Comparison of ENCODE assay signal across 8 cellular contexts in genomic region chr17:21280081-21280518, GRCh38. TPM values are rescaled to one million over a fixed set of nuclear protein-coding genes. Genes with fewer than 3 reads are reported as not detected.
A peak's percentile ranks its signal among the peaks of the same experiment; 100 is the strongest.
DNase-seq lines count a peak whose midpoint lies in the region; ATAC-seq, FAIRE-seq and TF ChIP-seq lines count a peak whose summit lies in the region.

No MANE protein-coding gene starts in this region.

- TF ChIP-seq POLR2A in ovary (IDR thresholded peaks at IDR 0.05): no peak
- TF ChIP-seq POLR2A in transverse colon (IDR thresholded peaks at IDR 0.05): no peak

- intact Hi-C loops in Caco-2 (cut with micrococcal nuclease; ENCODE audit: unreplicated experiment) (loop anchor here (1.0 to 10.0 kb wide), 4 partner anchors 42 to 233 kb away; partner anchors contain the start of gene KCNJ12), ovary (cut with DNase I) (loop anchor here (5.0 to 10.0 kb wide), 4 partner anchors 155 to 235 kb away; partner anchors contain the start of genes DHRS7B (in 1 of the 4) and USP22 (in 1 of the 4)), transverse colon (cut with DNase I; ENCODE audit: low total_unique reads) (loop anchor here (2.0 to 10.0 kb wide), 2 partner anchors 27 to 235 kb away; partner anchors contain the start of gene NATD1)

- H3K9me3 ChIP-seq in Caco-2 (no peaks in the 10 kb centered on the region), Loucy (ENCODE audit: insufficient read depth, low read depth, low read length) (no peaks in the 10 kb centered on the region), SJSA1 (replicated peaks) (no peaks in the 10 kb centered on the region), ovary (no peaks in the 10 kb centered on the region), transverse colon (no peaks in the 10 kb centered on the region)

- peaks cover 12% of the 10 kb centered on the region for H3K36me3 Mint-ChIP-seq in Caco-2 (ENCODE audit: insufficient read depth, unreplicated experiment)

- H3K9me2 ChIP-seq in Loucy (replicated peaks; ENCODE audit: low read depth, low read length): no peaks in the 10 kb centered on the region

- H3K79me2 ChIP-seq in Loucy (ENCODE audit: insufficient read depth, low read length): peaks cover 5% of the 10 kb centered on the region

- H3K27ac ChIP-seq in SJSA1 (no peak overlapping the region), ovary (no peak overlapping the region), transverse colon (no peak overlapping the region)

- in situ Hi-C loops in transverse colon (cut with MboI; ENCODE audit: low pct_ligation_motif_present in 1 of 4, low pct_unique_long_range_greater_than_20kb in 1 of 4, low sequenced_read_pairs in 3 of 4): no loop called here

- H4K20me1 ChIP-seq in Loucy (ENCODE audit: insufficient read depth, low read length, poor library complexity, severe bottlenecking): no peaks in the 10 kb centered on the region

- DNase-seq in Caco-2 (peak; percentile 86 to 92), SJSA1 (ENCODE audit: low read depth in 1 of 2, low spot score in 2 of 2) (peak; percentile 50 to 82), frontal cortex (ENCODE audit: low spot score in 2 of 2) (peak; percentile 75 to 88), ovary (peak; percentile 78 to 90 (median 86)), transverse colon (peak; percentile 92)
- peak; percentile 96 for DNase-seq in activated effector memory CD4-positive, alpha-beta T cell treated with anti-CD3 and anti-CD28 coated beads, Interleukin-2, amount 50 U/mL, for 16 hours

- H3K9ac ChIP-seq in Loucy (ENCODE audit: low read depth, low read length, poor library complexity, severe bottlenecking): no peak overlapping the region

- no peaks in the 10 kb centered on the region for H3K9me3 Mint-ChIP-seq in Caco-2 (ENCODE audit: unreplicated experiment)

- H3K4me1 ChIP-seq in Caco-2 (peaks cover 5% of the 10 kb centered on the region), Loucy (ENCODE audit: insufficient read depth, low read length, poor library complexity, severe bottlenecking) (peaks cover 8% of the 10 kb centered on the region), SJSA1 (replicated peaks) (peaks cover 46% of the 10 kb centered on the region), ovary (ENCODE audit: insufficient read depth) (peaks cover 2% of the 10 kb centered on the region), transverse colon (peaks cover 2 to 30% (median 22%) of the 10 kb centered on the region in 4 donors)

- TF ChIP-seq EP300 in ovary (IDR thresholded peaks at IDR 0.05) (no peak), transverse colon (IDR thresholded peaks at IDR 0.05; ENCODE audit: low read depth) (no peak)

- peak overlapping the region; percentile 92; the same call in 1 of the 2 replicates for H2AFZ ChIP-seq in Loucy (ENCODE audit: low read length)

- no peak overlapping the region for H3K27ac Mint-ChIP-seq in Caco-2 (ENCODE audit: unreplicated experiment)

- H3F3A ChIP-seq in Loucy (ENCODE audit: low read depth): no peaks in the 10 kb centered on the region

- FAIRE-seq in frontal cortex (lab: Jason Lieb, UNC): no peak

- peak; percentile 97 to 99 for TF ChIP-seq CTCF in Caco-2 (IDR thresholded peaks at IDR 0.05; ENCODE audit: insufficient read depth in 1 of 2, low read depth in 1 of 2, low read length in 1 of 2, severe bottlenecking in 1 of 2, unreplicated experiment in 1 of 2)
- peak; percentile 89 for TF ChIP-seq CTCF in Loucy (conservative IDR thresholded peaks at IDR 0.05; ENCODE audit: low read length)
- TF ChIP-seq CTCF in ovary (IDR thresholded peaks at IDR 0.05): peak; percentile 88 to 97 (median 92)
- TF ChIP-seq CTCF in transverse colon (IDR thresholded peaks at IDR 0.05): peak; percentile 95 to 98 (median 96)

- CTCF ChIA-PET in Caco-2 (lab: Charles Lee): no interaction called here

- no peaks in the 10 kb centered on the region for H3K27me3 Mint-ChIP-seq in Caco-2 (ENCODE audit: insufficient read depth, unreplicated experiment)

- WGBS in ovary, 3 donors: 20 to 27% (median 24%) methylated on average over 8 to 10 of the region's 10 CpGs
- WGBS in transverse colon (ENCODE audit: low coverage in 1 of 2), 2 donors: 22% methylated on average over 10 of the region's 10 CpGs; no CpG with 5 or more reads in 1 of the 2 donors

- POLR2A ChIA-PET in Caco-2 (lab: Charles Lee): no interaction called here

- no peak overlapping the region for H3K4me2 ChIP-seq in Loucy (ENCODE audit: low read depth, low read length, poor library complexity, severe bottlenecking)

- peaks cover 7% of the 10 kb centered on the region for H3K4me1 Mint-ChIP-seq in Caco-2 (ENCODE audit: low read depth, unreplicated experiment)

- no TSS peak for BruUV-seq in Caco-2 (replicated peaks; lab: Mats Ljungman, UMichigan)

- peak; percentile 31 for ATAC-seq in GM21529 (IDR thresholded peaks at IDR 0.05; ENCODE audit: unreplicated experiment)

- H3K4me3 Mint-ChIP-seq in Caco-2 (ENCODE audit: unreplicated experiment): no peak overlapping the region

- H3K36me3 ChIP-seq in Caco-2 (ENCODE audit: control insufficient read depth, insufficient read depth, low read length) (no peaks in the 10 kb centered on the region), Loucy (ENCODE audit: insufficient read depth, low read length) (no peaks in the 10 kb centered on the region), SJSA1 (peaks cover 4% of the 10 kb centered on the region), ovary (no peaks in the 10 kb centered on the region), transverse colon (no peaks in the 10 kb centered on the region)

- H3K27me3 ChIP-seq in Caco-2 (replicated peaks; ENCODE audit: control insufficient read depth, insufficient read depth, low read length) (no peaks in the 10 kb centered on the region; the same call in 1 of the 2 replicates), Loucy (ENCODE audit: insufficient read depth, low read length, poor library complexity, severe bottlenecking) (no peaks in the 10 kb centered on the region), SJSA1 (replicated peaks) (no peaks in the 10 kb centered on the region), ovary (no peaks in the 10 kb centered on the region), transverse colon (no peaks in the 10 kb centered on the region)

- no peak overlapping the region for H3K4me3 ChIP-seq in Caco-2 (ENCODE audit: low read depth, low read length)
- H3K4me3 ChIP-seq in Loucy (ENCODE audit: low read length, poor library complexity, severe bottlenecking): no peak overlapping the region
- H3K4me3 ChIP-seq in SJSA1: no peak overlapping the region
- no peak overlapping the region for H3K4me3 ChIP-seq in ovary
- no peak overlapping the region for H3K4me3 ChIP-seq in transverse colon

RNA-seq across cellular contexts. Expression of gene MAP2K3, which starts 4.4 kb away (rescaled TPM):
- total RNA-seq in Caco-2 (2022) (49.5 and 50.9 TPM in 2 replicates), frontal cortex (2.0 TPM), ovary (10 to 100 TPM in 6 of 7 donors, 1 to 10 TPM in 1; 9.1 to 45.5 (median 18.9) TPM), transverse colon (100 to 1,000 TPM in 1 of 4 donors, 10 to 100 TPM in 3; 44.4 to 148 (median 59.6) TPM)
- total RNA-seq in SJSA1 (2014; rRNA removed; shearing (Covaris generic)): 14.7 and 21.1 TPM in 2 replicates
- 10 to 100 TPM in 1 of 2 donors, 1 to 10 TPM in 1; 9.5 to 11.1 TPM for polyA plus RNA-seq in ovary

RNA-seq across cellular contexts. Expression of gene NATD1, which starts 26.9 kb away (rescaled TPM):
- total RNA-seq in Caco-2 (2022) (14.4 and 18.4 TPM in 2 replicates), frontal cortex (1.6 TPM), ovary (1 to 10 TPM; 2.8 to 9.0 (median 5.2) TPM), transverse colon (1 to 10 TPM; 1.4 to 7.9 (median 5.0) TPM)
- 0.22 and 1.7 TPM in 2 replicates for total RNA-seq in SJSA1 (2014; rRNA removed; shearing (Covaris generic))
- polyA plus RNA-seq in ovary: 1 to 10 TPM; 6.2 to 6.7 TPM
